Comparison of ENCODE assay signal across 14 cellular contexts in genomic region chr12:123522164-123522563, GRCh38. TPM values are rescaled to one million over a fixed set of nuclear protein-coding genes. Genes with fewer than 3 reads are reported as not detected.
DNase-seq lines count a peak whose midpoint lies in the region; ATAC-seq and TF ChIP-seq lines count a peak whose summit lies in the region.
"Had no signal": no experiment of that assay in that cellular context is flagged by ENCODE, and none has a peak within 500 bp of the region (broad histone marks: within the 10 kb centered on the region; RNA-seq: fewer than 3 reads in every experiment).

No MANE protein-coding gene starts in this region.

- H3K27ac ChIP-seq in Panc1 (ENCODE audit: low read length) (no peak overlapping the region), right cardiac atrium (ENCODE audit: low read length) (peak overlapping the region; percentile 84)
- H3K27ac ChIP-seq: BLaER1 treated with 17β-estradiol and CSF1 and Interleukin-3, amounts not matched to agents 10 nM and 100 nM had no signal

- no peak for ATAC-seq in Panc1
- peak; percentile 55 for ATAC-seq in Right ventricle myocardium superior (ENCODE audit: poor library complexity)
- peak; percentile 25 to 33 for ATAC-seq in left cardiac atrium
- ATAC-seq in right cardiac atrium = peak; percentile 2 to 42
- no peak for ATAC-seq in natural killer cell treated with Interleukin-12 subunit alpha and Interleukin-12 subunit beta and Interleukin-15 and Interleukin-18, amount 100 ng/mL, for 72 hours
- ATAC-seq: CD8-positive, alpha-beta T cell had no signal

- in situ Hi-C loops in Panc1 (cut with HindIII; ENCODE audit: low pct_unique_long_range_greater_than_20kb, low sequenced_read_pairs) = no loop called here

- no peak overlapping the region for H3K27ac Mint-ChIP-seq in natural killer cell treated with Interleukin-12 subunit alpha and Interleukin-12 subunit beta and Interleukin-15 and Interleukin-18, amount 100 ng/mL, for 72 hours
- H3K27ac Mint-ChIP-seq: B cell; CD8-positive, alpha-beta T cell; H9 had no signal

- no peaks in the 10 kb centered on the region for H3K9me3 ChIP-seq in Panc1 (ENCODE audit: control insufficient read depth, insufficient read depth, low read depth, low read length)
- no peaks in the 10 kb centered on the region for H3K9me3 ChIP-seq in right cardiac atrium (ENCODE audit: control insufficient read depth, low read length)
- H3K9me3 ChIP-seq: BLaER1 treated with 17β-estradiol and CSF1 and Interleukin-3, amounts not matched to agents 10 nM and 100 nM had no signal

- CTCF ChIA-PET in Panc1 (lab: Charles Lee) = no interaction called here

- H3K4me1 ChIP-seq in Panc1 (ENCODE audit: control insufficient read depth, insufficient read depth, low read length) (peaks cover 4% of the 10 kb centered on the region; the same call in 1 of the 2 replicates), right cardiac atrium (ENCODE audit: control insufficient read depth, insufficient read depth, low read length) (no peaks in the 10 kb centered on the region)

- no peaks in the 10 kb centered on the region for H3K27me3 Mint-ChIP-seq in natural killer cell treated with Interleukin-12 subunit alpha and Interleukin-12 subunit beta and Interleukin-15 and Interleukin-18, amount 100 ng/mL, for 72 hours
- H3K27me3 Mint-ChIP-seq: B cell had no signal

- no peaks in the 10 kb centered on the region for H3K36me3 Mint-ChIP-seq in natural killer cell treated with Interleukin-12 subunit alpha and Interleukin-12 subunit beta and Interleukin-15 and Interleukin-18, amount 100 ng/mL, for 72 hours

- BruUV-seq in Panc1 (replicated peaks; lab: Mats Ljungman, UMichigan) = TSS peak; percentile 15

- WGBS in right cardiac atrium = 66% methylated on average over 7 of the region's 7 CpGs

- peaks cover 3% of the 10 kb centered on the region for H3K36me3 ChIP-seq in Panc1 (ENCODE audit: control insufficient read depth, insufficient read depth, low read length)

- no peaks in the 10 kb centered on the region for H3K4me1 Mint-ChIP-seq in natural killer cell treated with Interleukin-12 subunit alpha and Interleukin-12 subunit beta and Interleukin-15 and Interleukin-18, amount 100 ng/mL, for 72 hours (ENCODE audit: low read depth in 2 of 2)
- H3K4me1 Mint-ChIP-seq: B cell, H9 had no signal

- no peaks in the 10 kb centered on the region for H3K9me3 Mint-ChIP-seq in natural killer cell treated with Interleukin-12 subunit alpha and Interleukin-12 subunit beta and Interleukin-15 and Interleukin-18, amount 100 ng/mL, for 72 hours
- H3K9me3 Mint-ChIP-seq: CD8-positive, alpha-beta T cell; H9 had no signal

- no peaks in the 10 kb centered on the region for H3K27me3 ChIP-seq in Panc1 (ENCODE audit: control insufficient read depth, insufficient read depth, low read length)
- H3K27me3 ChIP-seq in right cardiac atrium (ENCODE audit: control insufficient read depth, insufficient read depth) = no peaks in the 10 kb centered on the region
- H3K27me3 ChIP-seq: BLaER1 treated with 17β-estradiol and CSF1 and Interleukin-3, amounts not matched to agents 10 nM and 100 nM had no signal

- no peak for TF ChIP-seq CTCF in Panc1 (IDR thresholded peaks at IDR 0.05)

- no peak overlapping the region for H3K4me3 Mint-ChIP-seq in natural killer cell treated with Interleukin-12 subunit alpha and Interleukin-12 subunit beta and Interleukin-15 and Interleukin-18, amount 100 ng/mL, for 72 hours
- H3K4me3 Mint-ChIP-seq: B cell; CD8-positive, alpha-beta T cell; H9 had no signal

- DNase-seq in Panc1 (ENCODE audit: low read depth, low spot score) (no peak), Right ventricle myocardium superior (peak; percentile 64), left cardiac atrium (peak; percentile 36), right cardiac atrium (peak in 2 of 3 donors; percentile 58 to 64), occipital lobe (lab: John Stamatoyannopoulos, UW) (no peak), SHP77 treated with DMSO at 0.1 percent for 48 hours (lab: John Stamatoyannopoulos, UW) (no peak)
- no peak for DNase-seq in natural killer cell treated with Interleukin-12 subunit alpha and Interleukin-12 subunit beta and Interleukin-15 and Interleukin-18, amount 100 ng/mL, for 72 hours (ENCODE audit: low spot score)
- DNase-seq: Calu3; CD8-positive, alpha-beta T cell; DMS79 treated with DMSO at 0.1 percent for 48 hours; GF-D8; H9 had no signal

- H3K4me3 ChIP-seq in Panc1 (ENCODE audit: low read depth in 2 of 2, low read length in 2 of 2) (no peak overlapping the region), right cardiac atrium (ENCODE audit: low read length) (no peak overlapping the region)
- H3K4me3 ChIP-seq: BLaER1 treated with 17β-estradiol and CSF1 and Interleukin-3, amounts not matched to agents 10 nM and 100 nM had no signal

- POLR2A ChIA-PET in Panc1 (lab: Charles Lee) = no interaction called here

- intact Hi-C loops in Panc1 (cut with micrococcal nuclease; ENCODE audit: unreplicated experiment) (no loop called here), Right ventricle myocardium superior (cut with DNase I) (no loop called here), left cardiac atrium (cut with DNase I) (loop anchor here in 1 of 2 donors (5.0 kb wide), 1 partner anchor 55 kb away; no protein-coding TSS in a partner anchor), right cardiac atrium (cut with DNase I) (no loop called here)

RNA-seq across cellular contexts. Expression of gene RILPL1, which starts 11.4 kb away (rescaled TPM):
- total RNA-seq in Panc1 (2021; ENCODE audit: unreplicated experiment) (16.2 TPM), Right ventricle myocardium superior (92.4 TPM), left cardiac atrium (10 to 100 TPM; 91.7 to 98.0 TPM), right cardiac atrium (100 to 1,000 TPM; 118 to 146 (median 133) TPM), occipital lobe (4.8 TPM)
- polyA plus RNA-seq in Panc1 (2012; ENCODE audit: insufficient read length) = 26.0 TPM
- polyA plus RNA-seq in right cardiac atrium = 127 TPM
- 1 to 10 TPM; 2.1 to 2.6 TPM for total RNA-seq in natural killer cell treated with Interleukin-12 subunit alpha and Interleukin-12 subunit beta and Interleukin-15 and Interleukin-18, amount 100 ng/mL, for 72 hours

Comparison
In these comparisons a context has a peak if more than half of its experiments do, and no peak if none do; other contexts are left out.
1. ATAC-seq: peak in Right ventricle myocardium superior (single experiment), left cardiac atrium (2 of 2) and right cardiac atrium (2 of 2); none in Panc1 (single experiment) and natural killer cell treated with Interleukin-12 subunit alpha and Interleukin-12 subunit beta and Interleukin-15 and Interleukin-18, amount 100 ng/mL, for 72 hours (0 of 2).
2. DNase-seq: peak in Right ventricle myocardium superior (single experiment), left cardiac atrium (single experiment) and right cardiac atrium (2 of 3); none in Panc1 (single experiment), occipital lobe (single experiment), SHP77 treated with DMSO at 0.1 percent for 48 hours (single experiment) and natural killer cell treated with Interleukin-12 subunit alpha and Interleukin-12 subunit beta and Interleukin-15 and Interleukin-18, amount 100 ng/mL, for 72 hours (single experiment).